1 cellular context compared by ENCODE assay signal in genomic region chr9:129823934-129824601, GRCh38.
TF ChIP-seq lines count a peak whose summit lies in the region.

Gene TOR1A, minus strand, starts transcription at chr9:129824136. Its CDS starts 51 bp downstream, at chr9:129824085.

TF ChIP-seq in HepG2, 621 proteins besides CTCF, POLR2A, EP300 and RAD21 (continued from another document and continues in another):
- TF ChIP-seq AHDC1 (CRISPR knock-in tag; IDR thresholded peaks at IDR 0.05; ENCODE audit: borderline replicate concordance) (0 out of 2 replicates have a peak, but pooled peaks have one; percentile 16), ZNF33B (CRISPR knock-in tag; IDR thresholded peaks at IDR 0.05) (no peak), SP2 (CRISPR knock-in tag; IDR thresholded peaks at IDR 0.05) (peak; percentile 59; the same call in 1 of the 2 replicates), ATF6 (CRISPR knock-in tag; conservative IDR thresholded peaks at IDR 0.05) (no peak), ZNF501 (CRISPR knock-in tag; IDR thresholded peaks at IDR 0.05) (peak; percentile 83), ZNF160 (CRISPR knock-in tag; IDR thresholded peaks at IDR 0.05) (no peak; the same call in 1 of the 2 replicates), PAXIP1 (CRISPR knock-in tag; conservative IDR thresholded peaks at IDR 0.05) (peak; percentile 51), MYC (CRISPR knock-in tag; IDR thresholded peaks at IDR 0.05; ENCODE audit: borderline replicate concordance) (peak; percentile 95), KAT2B (IDR thresholded peaks at IDR 0.05; ENCODE audit: borderline replicate concordance, low read depth, low read length) (no peak), ZMYM3 (CRISPR knock-in tag; IDR thresholded peaks at IDR 0.05) (peak; percentile 93), DMAP1 (CRISPR knock-in tag; IDR thresholded peaks at IDR 0.05) (peak; percentile 91), NONO (IDR thresholded peaks at IDR 0.05) (no peak), NONO (CRISPR knock-in tag; conservative IDR thresholded peaks at IDR 0.05) (peak; percentile 91), ZNF7 (CRISPR knock-in tag; IDR thresholded peaks at IDR 0.05) (no peak), CCDC6 (CRISPR knock-in tag; IDR thresholded peaks at IDR 0.05) (0 out of 2 replicates have a peak, but pooled peaks have one; percentile 73), NFE2 (CRISPR knock-in tag; IDR thresholded peaks at IDR 0.05) (no peak), CREB1 (IDR thresholded peaks at IDR 0.05) (peak; percentile 15; the same call in 1 of the 2 replicates), CREB1 (CRISPR knock-in tag; IDR thresholded peaks at IDR 0.05) (peak; percentile 82), KLF9 (CRISPR knock-in tag; IDR thresholded peaks at IDR 0.05; ENCODE audit: low read depth) (no peak), ZNF569 (CRISPR knock-in tag; IDR thresholded peaks at IDR 0.05; ENCODE audit: borderline replicate concordance) (no peak), PBX3 (CRISPR knock-in tag; IDR thresholded peaks at IDR 0.05; ENCODE audit: borderline replicate concordance) (no peak), ZNF546 (CRISPR knock-in tag; conservative IDR thresholded peaks at IDR 0.05) (no peak), PLSCR1 (CRISPR knock-in tag; IDR thresholded peaks at IDR 0.05; ENCODE audit: borderline replicate concordance) (no peak), TEAD2 (CRISPR knock-in tag; IDR thresholded peaks at IDR 0.05) (no peak), PAF1 (CRISPR knock-in tag; IDR thresholded peaks at IDR 0.05) (no peak), GATA4 (IDR thresholded peaks at IDR 0.05; ENCODE audit: borderline replicate concordance, low read depth) (no peak), NBN (conservative IDR thresholded peaks at IDR 0.05) (no peak)
- TF ChIP-seq, protein P1, sequence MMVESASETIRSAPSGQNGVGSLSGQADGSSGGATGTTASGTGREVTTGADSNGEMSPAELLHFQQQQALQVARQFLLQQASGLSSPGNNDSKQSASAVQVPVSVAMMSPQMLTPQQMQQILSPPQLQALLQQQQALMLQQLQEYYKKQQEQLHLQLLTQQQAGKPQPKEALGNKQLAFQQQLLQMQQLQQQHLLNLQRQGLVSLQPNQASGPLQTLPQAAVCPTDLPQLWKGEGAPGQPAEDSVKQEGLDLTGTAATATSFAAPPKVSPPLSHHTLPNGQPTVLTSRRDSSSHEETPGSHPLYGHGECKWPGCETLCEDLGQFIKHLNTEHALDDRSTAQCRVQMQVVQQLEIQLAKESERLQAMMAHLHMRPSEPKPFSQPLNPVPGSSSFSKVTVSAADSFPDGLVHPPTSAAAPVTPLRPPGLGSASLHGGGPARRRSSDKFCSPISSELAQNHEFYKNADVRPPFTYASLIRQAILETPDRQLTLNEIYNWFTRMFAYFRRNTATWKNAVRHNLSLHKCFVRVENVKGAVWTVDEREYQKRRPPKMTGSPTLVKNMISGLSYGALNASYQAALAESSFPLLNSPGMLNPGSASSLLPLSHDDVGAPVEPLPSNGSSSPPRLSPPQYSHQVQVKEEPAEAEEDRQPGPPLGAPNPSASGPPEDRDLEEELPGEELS (CRISPR knock-in tag; IDR thresholded peaks at IDR 0.05), result peak; percentile 85
- TF ChIP-seq, protein P2, sequence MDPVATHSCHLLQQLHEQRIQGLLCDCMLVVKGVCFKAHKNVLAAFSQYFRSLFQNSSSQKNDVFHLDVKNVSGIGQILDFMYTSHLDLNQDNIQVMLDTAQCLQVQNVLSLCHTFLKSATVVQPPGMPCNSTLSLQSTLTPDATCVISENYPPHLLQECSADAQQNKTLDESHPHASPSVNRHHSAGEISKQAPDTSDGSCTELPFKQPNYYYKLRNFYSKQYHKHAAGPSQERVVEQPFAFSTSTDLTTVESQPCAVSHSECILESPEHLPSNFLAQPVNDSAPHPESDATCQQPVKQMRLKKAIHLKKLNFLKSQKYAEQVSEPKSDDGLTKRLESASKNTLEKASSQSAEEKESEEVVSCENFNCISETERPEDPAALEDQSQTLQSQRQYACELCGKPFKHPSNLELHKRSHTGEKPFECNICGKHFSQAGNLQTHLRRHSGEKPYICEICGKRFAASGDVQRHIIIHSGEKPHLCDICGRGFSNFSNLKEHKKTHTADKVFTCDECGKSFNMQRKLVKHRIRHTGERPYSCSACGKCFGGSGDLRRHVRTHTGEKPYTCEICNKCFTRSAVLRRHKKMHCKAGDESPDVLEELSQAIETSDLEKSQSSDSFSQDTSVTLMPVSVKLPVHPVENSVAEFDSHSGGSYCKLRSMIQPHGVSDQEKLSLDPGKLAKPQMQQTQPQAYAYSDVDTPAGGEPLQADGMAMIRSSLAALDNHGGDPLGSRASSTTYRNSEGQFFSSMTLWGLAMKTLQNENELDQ (CRISPR knock-in tag; IDR thresholded peaks at IDR 0.05; ENCODE audit: borderline replicate concordance), result peak; percentile 89; the same call in 1 of the 2 replicates
- TF ChIP-seq, protein P3, sequence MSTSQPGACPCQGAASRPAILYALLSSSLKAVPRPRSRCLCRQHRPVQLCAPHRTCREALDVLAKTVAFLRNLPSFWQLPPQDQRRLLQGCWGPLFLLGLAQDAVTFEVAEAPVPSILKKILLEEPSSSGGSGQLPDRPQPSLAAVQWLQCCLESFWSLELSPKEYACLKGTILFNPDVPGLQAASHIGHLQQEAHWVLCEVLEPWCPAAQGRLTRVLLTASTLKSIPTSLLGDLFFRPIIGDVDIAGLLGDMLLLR (CRISPR knock-in tag; IDR thresholded peaks at IDR 0.05), result peak; percentile 89
- TF ChIP-seq, protein P4, sequence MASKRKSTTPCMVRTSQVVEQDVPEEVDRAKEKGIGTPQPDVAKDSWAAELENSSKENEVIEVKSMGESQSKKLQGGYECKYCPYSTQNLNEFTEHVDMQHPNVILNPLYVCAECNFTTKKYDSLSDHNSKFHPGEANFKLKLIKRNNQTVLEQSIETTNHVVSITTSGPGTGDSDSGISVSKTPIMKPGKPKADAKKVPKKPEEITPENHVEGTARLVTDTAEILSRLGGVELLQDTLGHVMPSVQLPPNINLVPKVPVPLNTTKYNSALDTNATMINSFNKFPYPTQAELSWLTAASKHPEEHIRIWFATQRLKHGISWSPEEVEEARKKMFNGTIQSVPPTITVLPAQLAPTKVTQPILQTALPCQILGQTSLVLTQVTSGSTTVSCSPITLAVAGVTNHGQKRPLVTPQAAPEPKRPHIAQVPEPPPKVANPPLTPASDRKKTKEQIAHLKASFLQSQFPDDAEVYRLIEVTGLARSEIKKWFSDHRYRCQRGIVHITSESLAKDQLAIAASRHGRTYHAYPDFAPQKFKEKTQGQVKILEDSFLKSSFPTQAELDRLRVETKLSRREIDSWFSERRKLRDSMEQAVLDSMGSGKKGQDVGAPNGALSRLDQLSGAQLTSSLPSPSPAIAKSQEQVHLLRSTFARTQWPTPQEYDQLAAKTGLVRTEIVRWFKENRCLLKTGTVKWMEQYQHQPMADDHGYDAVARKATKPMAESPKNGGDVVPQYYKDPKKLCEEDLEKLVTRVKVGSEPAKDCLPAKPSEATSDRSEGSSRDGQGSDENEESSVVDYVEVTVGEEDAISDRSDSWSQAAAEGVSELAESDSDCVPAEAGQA (IDR thresholded peaks at IDR 0.05; ENCODE audit: low read depth), result peak; percentile 100
- TF ChIP-seq, protein P4 (CRISPR knock-in tag; IDR thresholded peaks at IDR 0.05; ENCODE audit: borderline replicate concordance), result no peak
